3 cellular contexts compared by ENCODE assay signal in the genomic region with DNA sequence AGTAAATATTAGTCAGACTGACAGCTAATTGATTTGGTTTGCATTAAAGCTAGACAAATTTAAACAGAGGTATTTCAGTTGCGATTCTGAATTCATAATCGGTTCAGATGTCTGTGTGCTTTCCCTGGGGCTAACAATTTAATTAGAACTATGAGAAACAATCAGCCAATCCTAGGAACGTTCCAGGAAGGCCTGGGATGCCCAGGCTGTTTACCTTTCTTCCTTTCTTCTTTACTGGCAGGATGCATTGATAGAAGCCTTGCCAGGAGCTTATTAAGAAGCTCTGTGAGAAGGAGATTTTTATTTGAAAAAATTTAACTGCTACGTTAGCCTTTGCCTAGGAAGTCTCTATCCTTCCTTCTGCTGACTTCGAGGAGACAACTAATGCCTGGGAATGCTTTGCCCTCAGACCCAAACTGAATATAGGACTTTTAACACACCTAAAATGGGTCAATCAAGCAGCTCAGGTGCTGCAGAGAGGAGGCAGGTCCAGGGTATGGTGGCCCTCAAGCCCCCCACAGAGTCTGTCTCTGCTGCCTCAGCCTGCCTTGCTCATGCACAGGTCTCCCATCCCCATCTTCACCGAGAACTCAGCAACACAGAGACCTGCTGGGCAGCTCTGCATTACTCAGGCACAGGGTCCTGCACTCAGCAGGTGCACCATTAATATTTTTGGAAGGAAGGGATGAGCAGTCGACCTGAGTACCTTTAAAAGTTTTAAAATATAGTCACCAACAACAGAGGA.
TF ChIP-seq lines count a peak whose summit lies in the region.

No MANE protein-coding gene starts in this region.

TF ChIP-seq in SK-N-SH, 30 proteins besides CTCF, POLR2A, EP300 and RAD21 (continues in another document):
- TF ChIP-seq FOXM1 (IDR thresholded peaks at IDR 0.05; ENCODE audit: low read depth) (no peak), TAF1 (IDR thresholded peaks at IDR 0.05; ENCODE audit: borderline replicate concordance, low read depth, low read length) (no peak), SMC3 (IDR thresholded peaks at IDR 0.05; ENCODE audit: low read depth, low read length) (no peak), GATA2 (CRISPR knock-in tag; IDR thresholded peaks at IDR 0.05) (no peak), ELF1 (IDR thresholded peaks at IDR 0.05) (no peak), POLR2AphosphoS5 (IDR thresholded peaks at IDR 0.05; ENCODE audit: low read depth, low read length) (no peak), TCF12 (IDR thresholded peaks at IDR 0.05) (no peak), MEF2A (IDR thresholded peaks at IDR 0.05; ENCODE audit: borderline replicate concordance, low read depth) (no peak), RXRA (IDR thresholded peaks at IDR 0.05; ENCODE audit: borderline replicate concordance, low read depth) (no peak), SIN3A (IDR thresholded peaks at IDR 0.05; ENCODE audit: borderline replicate concordance, low read depth, low read length) (no peak), EZH2phosphoT487 (IDR thresholded peaks at IDR 0.05; ENCODE audit: borderline replicate concordance, low read depth) (no peak)
- TF ChIP-seq, protein P1, sequence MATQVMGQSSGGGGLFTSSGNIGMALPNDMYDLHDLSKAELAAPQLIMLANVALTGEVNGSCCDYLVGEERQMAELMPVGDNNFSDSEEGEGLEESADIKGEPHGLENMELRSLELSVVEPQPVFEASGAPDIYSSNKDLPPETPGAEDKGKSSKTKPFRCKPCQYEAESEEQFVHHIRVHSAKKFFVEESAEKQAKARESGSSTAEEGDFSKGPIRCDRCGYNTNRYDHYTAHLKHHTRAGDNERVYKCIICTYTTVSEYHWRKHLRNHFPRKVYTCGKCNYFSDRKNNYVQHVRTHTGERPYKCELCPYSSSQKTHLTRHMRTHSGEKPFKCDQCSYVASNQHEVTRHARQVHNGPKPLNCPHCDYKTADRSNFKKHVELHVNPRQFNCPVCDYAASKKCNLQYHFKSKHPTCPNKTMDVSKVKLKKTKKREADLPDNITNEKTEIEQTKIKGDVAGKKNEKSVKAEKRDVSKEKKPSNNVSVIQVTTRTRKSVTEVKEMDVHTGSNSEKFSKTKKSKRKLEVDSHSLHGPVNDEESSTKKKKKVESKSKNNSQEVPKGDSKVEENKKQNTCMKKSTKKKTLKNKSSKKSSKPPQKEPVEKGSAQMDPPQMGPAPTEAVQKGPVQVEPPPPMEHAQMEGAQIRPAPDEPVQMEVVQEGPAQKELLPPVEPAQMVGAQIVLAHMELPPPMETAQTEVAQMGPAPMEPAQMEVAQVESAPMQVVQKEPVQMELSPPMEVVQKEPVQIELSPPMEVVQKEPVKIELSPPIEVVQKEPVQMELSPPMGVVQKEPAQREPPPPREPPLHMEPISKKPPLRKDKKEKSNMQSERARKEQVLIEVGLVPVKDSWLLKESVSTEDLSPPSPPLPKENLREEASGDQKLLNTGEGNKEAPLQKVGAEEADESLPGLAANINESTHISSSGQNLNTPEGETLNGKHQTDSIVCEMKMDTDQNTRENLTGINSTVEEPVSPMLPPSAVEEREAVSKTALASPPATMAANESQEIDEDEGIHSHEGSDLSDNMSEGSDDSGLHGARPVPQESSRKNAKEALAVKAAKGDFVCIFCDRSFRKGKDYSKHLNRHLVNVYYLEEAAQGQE (IDR thresholded peaks at IDR 0.05; ENCODE audit: low read depth, low read length) = no peak
- TF ChIP-seq, protein P2, sequence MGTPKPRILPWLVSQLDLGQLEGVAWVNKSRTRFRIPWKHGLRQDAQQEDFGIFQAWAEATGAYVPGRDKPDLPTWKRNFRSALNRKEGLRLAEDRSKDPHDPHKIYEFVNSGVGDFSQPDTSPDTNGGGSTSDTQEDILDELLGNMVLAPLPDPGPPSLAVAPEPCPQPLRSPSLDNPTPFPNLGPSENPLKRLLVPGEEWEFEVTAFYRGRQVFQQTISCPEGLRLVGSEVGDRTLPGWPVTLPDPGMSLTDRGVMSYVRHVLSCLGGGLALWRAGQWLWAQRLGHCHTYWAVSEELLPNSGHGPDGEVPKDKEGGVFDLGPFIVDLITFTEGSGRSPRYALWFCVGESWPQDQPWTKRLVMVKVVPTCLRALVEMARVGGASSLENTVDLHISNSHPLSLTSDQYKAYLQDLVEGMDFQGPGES (IDR thresholded peaks at IDR 0.05; ENCODE audit: low read depth, low read length) = no peak
- TF ChIP-seq, protein P3, sequence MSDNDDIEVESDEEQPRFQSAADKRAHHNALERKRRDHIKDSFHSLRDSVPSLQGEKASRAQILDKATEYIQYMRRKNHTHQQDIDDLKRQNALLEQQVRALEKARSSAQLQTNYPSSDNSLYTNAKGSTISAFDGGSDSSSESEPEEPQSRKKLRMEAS (IDR thresholded peaks at IDR 0.05; ENCODE audit: low read depth) = no peak

TF ChIP-seq in SK-N-SH treated with all-trans-retinoic acid at 6 μM for 48 hours, 23 proteins besides CTCF, POLR2A, EP300 and RAD21 (continues in another document):
- TF ChIP-seq SNAI2 (CRISPR knock-in tag; IDR thresholded peaks at IDR 0.05) (no peak), TCF4 (CRISPR knock-in tag; IDR thresholded peaks at IDR 0.05; ENCODE audit: borderline replicate concordance) (no peak), ISL1 (CRISPR knock-in tag; IDR thresholded peaks at IDR 0.05) (no peak), TOX (CRISPR knock-in tag; IDR thresholded peaks at IDR 0.05; ENCODE audit: borderline replicate concordance) (no peak), ARNTL (CRISPR knock-in tag; IDR thresholded peaks at IDR 0.05; ENCODE audit: borderline replicate concordance, low read depth) (no peak), ESRRG (CRISPR knock-in tag; IDR thresholded peaks at IDR 0.05) (no peak), ZNF8 (CRISPR knock-in tag; IDR thresholded peaks at IDR 0.05) (no peak), ZNF565 (CRISPR knock-in tag; conservative IDR thresholded peaks at IDR 0.05; ENCODE audit: low read depth) (no peak), PPARA (CRISPR knock-in tag; IDR thresholded peaks at IDR 0.05; ENCODE audit: borderline replicate concordance) (no peak), CSDC2 (CRISPR knock-in tag; IDR thresholded peaks at IDR 0.05) (no peak), RARB (CRISPR knock-in tag; IDR thresholded peaks at IDR 0.05) (no peak), ZC3H10 (CRISPR knock-in tag; IDR thresholded peaks at IDR 0.05) (no peak), ZFP3 (CRISPR knock-in tag; IDR thresholded peaks at IDR 0.05) (no peak), BACH2 (CRISPR knock-in tag; IDR thresholded peaks at IDR 0.05; ENCODE audit: borderline replicate concordance) (no peak)
- TF ChIP-seq, protein P4, sequence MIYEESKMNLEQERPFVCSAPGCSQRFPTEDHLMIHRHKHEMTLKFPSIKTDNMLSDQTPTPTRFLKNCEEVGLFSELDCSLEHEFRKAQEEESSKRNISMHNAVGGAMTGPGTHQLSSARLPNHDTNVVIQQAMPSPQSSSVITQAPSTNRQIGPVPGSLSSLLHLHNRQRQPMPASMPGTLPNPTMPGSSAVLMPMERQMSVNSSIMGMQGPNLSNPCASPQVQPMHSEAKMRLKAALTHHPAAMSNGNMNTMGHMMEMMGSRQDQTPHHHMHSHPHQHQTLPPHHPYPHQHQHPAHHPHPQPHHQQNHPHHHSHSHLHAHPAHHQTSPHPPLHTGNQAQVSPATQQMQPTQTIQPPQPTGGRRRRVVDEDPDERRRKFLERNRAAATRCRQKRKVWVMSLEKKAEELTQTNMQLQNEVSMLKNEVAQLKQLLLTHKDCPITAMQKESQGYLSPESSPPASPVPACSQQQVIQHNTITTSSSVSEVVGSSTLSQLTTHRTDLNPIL (CRISPR knock-in tag; IDR thresholded peaks at IDR 0.05; ENCODE audit: low read depth) = no peak
- TF ChIP-seq, protein P5, sequence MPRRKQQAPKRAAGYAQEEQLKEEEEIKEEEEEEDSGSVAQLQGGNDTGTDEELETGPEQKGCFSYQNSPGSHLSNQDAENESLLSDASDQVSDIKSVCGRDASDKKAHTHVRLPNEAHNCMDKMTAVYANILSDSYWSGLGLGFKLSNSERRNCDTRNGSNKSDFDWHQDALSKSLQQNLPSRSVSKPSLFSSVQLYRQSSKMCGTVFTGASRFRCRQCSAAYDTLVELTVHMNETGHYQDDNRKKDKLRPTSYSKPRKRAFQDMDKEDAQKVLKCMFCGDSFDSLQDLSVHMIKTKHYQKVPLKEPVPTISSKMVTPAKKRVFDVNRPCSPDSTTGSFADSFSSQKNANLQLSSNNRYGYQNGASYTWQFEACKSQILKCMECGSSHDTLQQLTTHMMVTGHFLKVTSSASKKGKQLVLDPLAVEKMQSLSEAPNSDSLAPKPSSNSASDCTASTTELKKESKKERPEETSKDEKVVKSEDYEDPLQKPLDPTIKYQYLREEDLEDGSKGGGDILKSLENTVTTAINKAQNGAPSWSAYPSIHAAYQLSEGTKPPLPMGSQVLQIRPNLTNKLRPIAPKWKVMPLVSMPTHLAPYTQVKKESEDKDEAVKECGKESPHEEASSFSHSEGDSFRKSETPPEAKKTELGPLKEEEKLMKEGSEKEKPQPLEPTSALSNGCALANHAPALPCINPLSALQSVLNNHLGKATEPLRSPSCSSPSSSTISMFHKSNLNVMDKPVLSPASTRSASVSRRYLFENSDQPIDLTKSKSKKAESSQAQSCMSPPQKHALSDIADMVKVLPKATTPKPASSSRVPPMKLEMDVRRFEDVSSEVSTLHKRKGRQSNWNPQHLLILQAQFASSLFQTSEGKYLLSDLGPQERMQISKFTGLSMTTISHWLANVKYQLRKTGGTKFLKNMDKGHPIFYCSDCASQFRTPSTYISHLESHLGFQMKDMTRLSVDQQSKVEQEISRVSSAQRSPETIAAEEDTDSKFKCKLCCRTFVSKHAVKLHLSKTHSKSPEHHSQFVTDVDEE (CRISPR knock-in tag; IDR thresholded peaks at IDR 0.05) = no peak

TF ChIP-seq in HEK293T, 16 proteins besides CTCF, POLR2A, EP300 and RAD21:
- TF ChIP-seq FOXA1 (IDR thresholded peaks at IDR 0.05) (no peak), ZNF384 (IDR thresholded peaks at IDR 0.05) (no peak), FOXM1 (IDR thresholded peaks at IDR 0.05; ENCODE audit: borderline replicate concordance) (no peak), ARNT (IDR thresholded peaks at IDR 0.05) (no peak), NFRKB (IDR thresholded peaks at IDR 0.05) (no peak), LEF1 (IDR thresholded peaks at IDR 0.05; ENCODE audit: borderline replicate concordance) (no peak), HDGF (IDR thresholded peaks at IDR 0.05; ENCODE audit: borderline replicate concordance) (no peak), FOXK2 (IDR thresholded peaks at IDR 0.05) (no peak), L3MBTL2 (conservative IDR thresholded peaks at IDR 0.05) (no peak), SP1 (IDR thresholded peaks at IDR 0.05) (no peak), SUZ12 (IDR thresholded peaks at IDR 0.05) (no peak), CTBP1 (IDR thresholded peaks at IDR 0.05; ENCODE audit: borderline replicate concordance) (no peak), TARDBP (IDR thresholded peaks at IDR 0.05) (no peak), ELF4 (IDR thresholded peaks at IDR 0.05) (no peak), BHLHE40 (IDR thresholded peaks at IDR 0.05; ENCODE audit: borderline replicate concordance) (no peak)
- TF ChIP-seq, protein P6, sequence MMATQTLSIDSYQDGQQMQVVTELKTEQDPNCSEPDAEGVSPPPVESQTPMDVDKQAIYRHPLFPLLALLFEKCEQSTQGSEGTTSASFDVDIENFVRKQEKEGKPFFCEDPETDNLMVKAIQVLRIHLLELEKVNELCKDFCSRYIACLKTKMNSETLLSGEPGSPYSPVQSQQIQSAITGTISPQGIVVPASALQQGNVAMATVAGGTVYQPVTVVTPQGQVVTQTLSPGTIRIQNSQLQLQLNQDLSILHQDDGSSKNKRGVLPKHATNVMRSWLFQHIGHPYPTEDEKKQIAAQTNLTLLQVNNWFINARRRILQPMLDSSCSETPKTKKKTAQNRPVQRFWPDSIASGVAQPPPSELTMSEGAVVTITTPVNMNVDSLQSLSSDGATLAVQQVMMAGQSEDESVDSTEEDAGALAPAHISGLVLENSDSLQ (IDR thresholded peaks at IDR 0.05) = no peak
